ENCODE assay signal across 16 cellular contexts in the genomic region with DNA sequence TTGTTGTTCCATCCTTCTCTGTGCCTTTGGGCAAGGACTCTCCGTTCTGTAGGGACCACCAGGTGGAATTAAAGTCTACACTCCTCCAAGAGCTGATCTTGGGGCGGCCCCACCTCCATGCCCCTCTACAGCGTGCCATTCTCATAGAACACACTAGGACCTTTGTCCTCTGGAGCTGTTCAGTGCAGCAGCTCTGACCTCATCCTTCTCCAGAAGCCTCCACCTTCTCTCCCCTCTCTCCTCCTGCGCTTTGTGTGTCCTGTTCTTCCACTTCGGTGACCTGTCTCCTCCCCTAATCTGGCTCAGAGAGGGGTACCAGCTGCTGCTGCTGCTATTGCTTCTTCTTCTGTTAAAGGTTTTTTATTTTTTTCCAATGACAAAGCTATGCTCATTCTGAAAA. TPM values are rescaled to one million over a fixed set of nuclear protein-coding genes. Genes with fewer than 3 reads are reported as not detected.
DNase-seq lines count a peak whose midpoint lies in the region; ATAC-seq, FAIRE-seq and TF ChIP-seq lines count a peak whose summit lies in the region.
"Had no signal": no experiment of that assay in that cellular context is flagged by ENCODE, and none has a peak within 500 bp of the region (broad histone marks: within the 10 kb centered on the region; RNA-seq: fewer than 3 reads in every experiment).

No MANE protein-coding gene starts in this region.

- no peak overlapping the region for H3K4ac ChIP-seq in H1 (replicated peaks; ENCODE audit: insufficient read length, low read depth, low read length)

- peak overlapping the region in 3 of 4 experiments; percentile 29 to 82 (median 32); a peak in 4 of 8 replicates for H3K4me3 ChIP-seq in H1 (ENCODE audit: extremely low read depth in 1 of 4, insufficient read depth in 2 of 4, low read depth in 3 of 4, low read length in 4 of 4)

- H3K9me3 Mint-ChIP-seq in activated CD8-positive, alpha-beta T cell treated with anti-CD3 and anti-CD28 coated beads for 36 hours = no peaks in the 10 kb centered on the region
- H3K9me3 Mint-ChIP-seq in activated CD8-positive, alpha-beta T cell treated with anti-CD3 and anti-CD28 coated beads, Interleukin-2, amount 10 ng/mL, durations not matched to agents 7 days and 5 days (ENCODE audit: insufficient read depth) = peaks cover 4% of the 10 kb centered on the region
- H3K9me3 Mint-ChIP-seq in progenitor cell of endocrine pancreas (ENCODE audit: low read depth) = no peaks in the 10 kb centered on the region

- H3K4me2 ChIP-seq in H1 (ENCODE audit: insufficient read depth in 1 of 2, low read depth in 2 of 2, low read length in 2 of 2) = peak overlapping the region; percentile 69 to 95

- H2AFZ ChIP-seq in H1 (ENCODE audit: low read length) = no peak overlapping the region

- no peaks in the 10 kb centered on the region for H3K36me3 ChIP-seq in H1 (ENCODE audit: control insufficient read depth in 2 of 4, insufficient read depth in 4 of 4, low read length in 3 of 4)

- H2BK12ac ChIP-seq in H1 (ENCODE audit: low read depth, low read length) = no peak overlapping the region

- no peak overlapping the region for H3K9ac ChIP-seq in H1 (replicated peaks in 1 of 4; ENCODE audit: extremely low read depth in 1 of 4, low read depth in 3 of 4, low read length in 3 of 4)

- POLR2A ChIA-PET in activated CD8-positive, alpha-beta T cell treated with anti-CD3 and anti-CD28 coated beads for 36 hours (lab: Charles Lee) = interaction anchor here (0.6 to 2.0 kb wide), 2 partner anchors 23 to 31 kb away, joined by 3 to 7 read pairs; no protein-coding TSS in a partner anchor
- POLR2A ChIA-PET in activated CD8-positive, alpha-beta T cell treated with anti-CD3 and anti-CD28 coated beads, Interleukin-2, amount 10 ng/mL, durations not matched to agents 7 days and 5 days (lab: Charles Lee) = no interaction called here
- POLR2A ChIA-PET in H1 (lab: Charles Lee; ENCODE audit: partially characterized antibody) = interaction anchor here (1.3 kb wide), 1 partner anchor 25 kb away, joined by 3 read pairs; no protein-coding TSS in a partner anchor

- no peak overlapping the region for H3K56ac ChIP-seq in H1 (replicated peaks; ENCODE audit: insufficient read length, low read depth, low read length)

- no peak for DNase-seq in activated CD8-positive, alpha-beta T cell treated with anti-CD3 and anti-CD28 coated beads for 36 hours
- DNase-seq in activated CD8-positive, alpha-beta T cell treated with anti-CD3 and anti-CD28 coated beads, Interleukin-2, amount 10 ng/mL, durations not matched to agents 7 days and 5 days = no peak
- DNase-seq in NCI-H2171 treated with DMSO at 0.1 percent for 48 hours (lab: John Stamatoyannopoulos, UW) (peak; percentile 74), H1 (ENCODE audit: low read depth in 1 of 2, low spot score in 2 of 2) (no peak), progenitor cell of endocrine pancreas (ENCODE audit: low spot score, unreplicated experiment) (no peak), kidney glomerular epithelial cell (lab: John Stamatoyannopoulos, UW) (no peak), GOT3 (lab: John Stamatoyannopoulos, UW) (no peak), NK-92 (lab: John Stamatoyannopoulos, UW; ENCODE audit: unreplicated experiment) (no peak)
- DNase-seq: erythroblast; GDM1; KBM-7; stimulated activated naive CD4-positive, alpha-beta T cell had no signal

- no peak for ATAC-seq in activated CD8-positive, alpha-beta T cell treated with anti-CD3 and anti-CD28 coated beads for 36 hours
- ATAC-seq in activated CD8-positive, alpha-beta T cell treated with anti-CD3 and anti-CD28 coated beads, Interleukin-2, amount 10 ng/mL, durations not matched to agents 7 days and 5 days = no peak

- no peak overlapping the region for H2BK120ac ChIP-seq in H1 (replicated peaks; ENCODE audit: low read depth, low read length)

- H3K79me1 ChIP-seq in H1 (ENCODE audit: low read depth, low read length) = no peaks in the 10 kb centered on the region

- no peak for TF ChIP-seq EP300 in H1 (IDR thresholded peaks at IDR 0.05; ENCODE audit: borderline replicate concordance in 1 of 2, low read depth in 2 of 2, low read length in 2 of 2)

- H3K9me3 ChIP-seq in H1 (ENCODE audit: insufficient read depth in 2 of 2, low read depth in 1 of 2, low read length in 1 of 2) = no peaks in the 10 kb centered on the region; a peak in 1 of 4 replicates

- peak overlapping the region; percentile 89 for H3K4me3 Mint-ChIP-seq in activated CD8-positive, alpha-beta T cell treated with anti-CD3 and anti-CD28 coated beads for 36 hours
- H3K4me3 Mint-ChIP-seq in activated CD8-positive, alpha-beta T cell treated with anti-CD3 and anti-CD28 coated beads, Interleukin-2, amount 10 ng/mL, durations not matched to agents 7 days and 5 days = no peak overlapping the region
- peak overlapping the region; percentile 84 for H3K4me3 Mint-ChIP-seq in progenitor cell of endocrine pancreas (ENCODE audit: low read depth)

- no peak overlapping the region for H3K23ac ChIP-seq in H1 (ENCODE audit: insufficient read length)

- H2AK5ac ChIP-seq in H1 (ENCODE audit: low read depth, low read length) = no peak overlapping the region

- peaks cover 14% of the 10 kb centered on the region for H3K23me2 ChIP-seq in H1 (ENCODE audit: low read depth, low read length)

- H3K36me3 Mint-ChIP-seq in activated CD8-positive, alpha-beta T cell treated with anti-CD3 and anti-CD28 coated beads for 36 hours (ENCODE audit: low read depth) = peaks cover 7% of the 10 kb centered on the region
- H3K36me3 Mint-ChIP-seq in activated CD8-positive, alpha-beta T cell treated with anti-CD3 and anti-CD28 coated beads, Interleukin-2, amount 10 ng/mL, durations not matched to agents 7 days and 5 days (ENCODE audit: low read depth) = peaks cover 17% of the 10 kb centered on the region
- no peaks in the 10 kb centered on the region for H3K36me3 Mint-ChIP-seq in progenitor cell of endocrine pancreas (ENCODE audit: insufficient read depth)

- peaks cover 6 to 35% (median 31%) of the 10 kb centered on the region in 4 experiments for H3K27me3 ChIP-seq in H1 (replicated peaks in 1 of 4; ENCODE audit: control insufficient read depth in 3 of 4, extremely low read depth in 1 of 4, insufficient read depth in 3 of 4, low read length in 3 of 4)

- H4K20me1 ChIP-seq in H1 (replicated peaks in 1 of 2; ENCODE audit: control insufficient read depth in 1 of 2, insufficient read depth in 2 of 2, low read length in 2 of 2) = peaks cover 7 to 15% of the 10 kb centered on the region in 2 experiments

- TF ChIP-seq CTCF in activated CD8-positive, alpha-beta T cell treated with anti-CD3 and anti-CD28 coated beads for 36 hours (IDR thresholded peaks at IDR 0.05) = no peak
- TF ChIP-seq CTCF in H1 (IDR thresholded peaks at IDR 0.05; ENCODE audit: control extremely low read depth in 1 of 3, insufficient read depth in 1 of 3, low read depth in 1 of 3, low read length in 3 of 3) = no peak
- no peak for TF ChIP-seq CTCF in progenitor cell of endocrine pancreas (IDR thresholded peaks at IDR 0.05; ENCODE audit: unreplicated experiment)

- H3K18ac ChIP-seq in H1 (ENCODE audit: extremely low read depth, low read length) = no peak overlapping the region

- TF ChIP-seq POLR2A in H1 (IDR thresholded peaks at IDR 0.05; ENCODE audit: control extremely low read depth in 1 of 2, low read depth in 2 of 2, low read length in 2 of 2) = no peak

- FAIRE-seq in H1 (lab: Jason Lieb, UNC) = no peak

- H3K4me1 ChIP-seq in H1 (replicated peaks in 1 of 4; ENCODE audit: control insufficient read depth in 3 of 4, insufficient read depth in 4 of 4, low read length in 3 of 4) = peaks cover 7 to 24% (median 12%) of the 10 kb centered on the region in 4 experiments

- H3K4me1 Mint-ChIP-seq in activated CD8-positive, alpha-beta T cell treated with anti-CD3 and anti-CD28 coated beads for 36 hours (ENCODE audit: low read depth) = peaks cover 29% of the 10 kb centered on the region
- peaks cover 31% of the 10 kb centered on the region for H3K4me1 Mint-ChIP-seq in activated CD8-positive, alpha-beta T cell treated with anti-CD3 and anti-CD28 coated beads, Interleukin-2, amount 10 ng/mL, durations not matched to agents 7 days and 5 days (ENCODE audit: low read depth)
- H3K4me1 Mint-ChIP-seq in progenitor cell of endocrine pancreas (ENCODE audit: low read depth) = peaks cover 42% of the 10 kb centered on the region

- CTCF ChIA-PET in activated CD8-positive, alpha-beta T cell treated with anti-CD3 and anti-CD28 coated beads for 36 hours (lab: Charles Lee) = interaction anchor here (1.0 to 1.6 kb wide), 3 partner anchors 9 to 56 kb away, joined by 3 read pairs; no protein-coding TSS in a partner anchor
- CTCF ChIA-PET in activated CD8-positive, alpha-beta T cell treated with anti-CD3 and anti-CD28 coated beads, Interleukin-2, amount 10 ng/mL, durations not matched to agents 7 days and 5 days (lab: Charles Lee) = interaction anchor here (1.6 to 2.5 kb wide), 3 partner anchors 25 to 151 kb away, joined by 3 to 9 read pairs (median 7); no protein-coding TSS in a partner anchor
- CTCF ChIA-PET in H1 (lab: Charles Lee; ENCODE audit: partially characterized antibody) = interaction anchor here (1.4 to 4.2 kb wide), 2 partner anchors 25 to 34 kb away, joined by 4 to 32 read pairs; no protein-coding TSS in a partner anchor

- H2BK20ac ChIP-seq in H1 (ENCODE audit: low read length) = no peak overlapping the region

- intact Hi-C loops in activated CD8-positive, alpha-beta T cell treated with anti-CD3 and anti-CD28 coated beads for 36 hours (cut with micrococcal nuclease) = no loop called here

- H2BK15ac ChIP-seq in H1 (ENCODE audit: low read length) = no peak overlapping the region

- 11% methylated on average over 5 of the region's 5 CpGs; no CpG with 5 or more reads in 1 of the 2 experiments for WGBS in H1 (ENCODE audit: extremely low coverage in 1 of 2, insufficient coverage in 1 of 2, insufficient read length in 1 of 2, insufficient replicate concordance in 2 of 2, low coverage in 1 of 2, low lambda C conversion rate in 2 of 2, missing lambda C conversion rate in 1 of 2), 2 experiments

- H3K14ac ChIP-seq in H1 (ENCODE audit: insufficient read length) = no peak overlapping the region

- H4K91ac ChIP-seq in H1 (replicated peaks; ENCODE audit: insufficient read length, low read length) = no peak overlapping the region

- peaks cover 0 to 18% of the 10 kb centered on the region in 2 experiments; a peak in 2 of 4 replicates for H3K79me2 ChIP-seq in H1 (ENCODE audit: control insufficient read depth in 1 of 2, insufficient read depth in 2 of 2, low read length in 2 of 2)

- no peak overlapping the region for H2BK5ac ChIP-seq in H1 (ENCODE audit: low read depth, low read length)

- H4K5ac ChIP-seq in H1 (ENCODE audit: insufficient read length, low read depth, low read length) = no peak overlapping the region

- no peak overlapping the region for H3K27ac ChIP-seq in H1 (ENCODE audit: low read depth, low read length)
- H3K27ac ChIP-seq: SK-N-MC had no signal

- no peak overlapping the region for H3K27ac Mint-ChIP-seq in activated CD8-positive, alpha-beta T cell treated with anti-CD3 and anti-CD28 coated beads for 36 hours
- no peak overlapping the region for H3K27ac Mint-ChIP-seq in activated CD8-positive, alpha-beta T cell treated with anti-CD3 and anti-CD28 coated beads, Interleukin-2, amount 10 ng/mL, durations not matched to agents 7 days and 5 days
- H3K27ac Mint-ChIP-seq in progenitor cell of endocrine pancreas = peak overlapping the region; percentile 87

- H4K8ac ChIP-seq in H1 (ENCODE audit: extremely low read depth, insufficient read depth, low read length) = no peak overlapping the region

- no peaks in the 10 kb centered on the region for H3K27me3 Mint-ChIP-seq in activated CD8-positive, alpha-beta T cell treated with anti-CD3 and anti-CD28 coated beads for 36 hours
- peaks cover 18% of the 10 kb centered on the region for H3K27me3 Mint-ChIP-seq in activated CD8-positive, alpha-beta T cell treated with anti-CD3 and anti-CD28 coated beads, Interleukin-2, amount 10 ng/mL, durations not matched to agents 7 days and 5 days (ENCODE audit: low read depth)
- H3K27me3 Mint-ChIP-seq in progenitor cell of endocrine pancreas = no peaks in the 10 kb centered on the region

- no peak for TF ChIP-seq RAD21 in H1 (IDR thresholded peaks at IDR 0.05 in 1 of 2, conservative IDR thresholded peaks at IDR 0.05 in 1 of 2; ENCODE audit: low read depth in 2 of 2, low read length in 2 of 2)

RNA-seq across cellular contexts. Expression of gene MACROH2A1, which starts 1.8 kb away (rescaled TPM):
- 100 to 1,000 TPM; 170 to 179 TPM for total RNA-seq in activated CD8-positive, alpha-beta T cell treated with anti-CD3 and anti-CD28 coated beads for 36 hours
- 100 to 1,000 TPM; 328 to 332 TPM for total RNA-seq in activated CD8-positive, alpha-beta T cell treated with anti-CD3 and anti-CD28 coated beads, Interleukin-2, amount 10 ng/mL, durations not matched to agents 7 days and 5 days
- total RNA-seq in H1 (2021; fragmentation: NEBNext Ultra II Directional; extraction: Animal tissue kit (Norgen Biotek cat#: 25700)) = 92.3 and 102 TPM in 2 replicates
- polyA plus RNA-seq in H1 (2011; rRNA removed) = 55.1 and 60.0 TPM in 2 replicates
- polyA plus RNA-seq in H1 (2011; cell fraction: cytosol; rRNA removed) = 78.9 TPM
- 95.4 TPM for polyA plus RNA-seq in H1 (2011; cell fraction: nucleus; rRNA removed)
- polyA plus RNA-seq in H1 (2012, experiment 1 of 2) = 93.5 to 118 TPM (median 108 TPM) in 4 replicates
- 69.7 TPM for polyA plus RNA-seq in H1 (2012, experiment 2 of 2)
- 90.7 TPM for polyA plus RNA-seq in H1 (2013, experiment 1 of 2)
- 89.3 TPM for polyA plus RNA-seq in H1 (2013, experiment 2 of 2)
- polyA minus RNA-seq in H1 (2011; rRNA and poly(A)+ RNA removed) = 51.3 and 63.5 TPM in 2 replicates
- 26.9 TPM for polyA minus RNA-seq in H1 (2011; cell fraction: cytosol; rRNA and poly(A)+ RNA removed)
- 69.4 TPM for polyA minus RNA-seq in H1 (2011; cell fraction: nucleus; rRNA and poly(A)+ RNA removed)
- 311 and 319 TPM in 2 replicates for total RNA-seq in progenitor cell of endocrine pancreas

RNA-seq across cellular contexts. Expression of gene DCANP1, which starts 46.3 kb away (rescaled TPM):
- not detected for total RNA-seq in activated CD8-positive, alpha-beta T cell treated with anti-CD3 and anti-CD28 coated beads for 36 hours
- not detected for total RNA-seq in activated CD8-positive, alpha-beta T cell treated with anti-CD3 and anti-CD28 coated beads, Interleukin-2, amount 10 ng/mL, durations not matched to agents 7 days and 5 days
- total RNA-seq in H1 (2021; fragmentation: NEBNext Ultra II Directional; extraction: Animal tissue kit (Norgen Biotek cat#: 25700)) = not detected in 2 replicates
- polyA plus RNA-seq in H1 (2011; rRNA removed) = not detected in 2 replicates
- not detected for polyA plus RNA-seq in H1 (2011; cell fraction: cytosol; rRNA removed)
- polyA plus RNA-seq in H1 (2011; cell fraction: nucleus; rRNA removed) = not detected
- polyA plus RNA-seq in H1 (2012, experiment 1 of 2) = not detected in 4 replicates
- polyA plus RNA-seq in H1 (2012, experiment 2 of 2) = not detected
- not detected for polyA plus RNA-seq in H1 (2013, experiment 1 of 2)
- polyA plus RNA-seq in H1 (2013, experiment 2 of 2) = not detected
- not detected in 2 replicates for polyA minus RNA-seq in H1 (2011; rRNA and poly(A)+ RNA removed)
- polyA minus RNA-seq in H1 (2011; cell fraction: cytosol; rRNA and poly(A)+ RNA removed) = not detected
- polyA minus RNA-seq in H1 (2011; cell fraction: nucleus; rRNA and poly(A)+ RNA removed) = not detected
- not detected in 2 replicates for total RNA-seq in progenitor cell of endocrine pancreas
- total RNA-seq: NCI-H460 had no signal
- polyA plus RNA-seq: AG04450, neural cell had no signal

RNA-seq across cellular contexts. Expression of gene TIFAB, which starts 51.3 kb away (rescaled TPM):
- not detected for total RNA-seq in activated CD8-positive, alpha-beta T cell treated with anti-CD3 and anti-CD28 coated beads for 36 hours
- not detected for total RNA-seq in activated CD8-positive, alpha-beta T cell treated with anti-CD3 and anti-CD28 coated beads, Interleukin-2, amount 10 ng/mL, durations not matched to agents 7 days and 5 days
- total RNA-seq in H1 (2021; fragmentation: NEBNext Ultra II Directional; extraction: Animal tissue kit (Norgen Biotek cat#: 25700)) = not detected in 2 replicates
- not detected in 2 replicates for polyA plus RNA-seq in H1 (2011; rRNA removed)
- not detected for polyA plus RNA-seq in H1 (2011; cell fraction: cytosol; rRNA removed)
- not detected for polyA plus RNA-seq in H1 (2011; cell fraction: nucleus; rRNA removed)
- not detected in 4 replicates for polyA plus RNA-seq in H1 (2012, experiment 1 of 2)
- polyA plus RNA-seq in H1 (2012, experiment 2 of 2) = not detected
- polyA plus RNA-seq in H1 (2013, experiment 1 of 2) = not detected
- polyA plus RNA-seq in H1 (2013, experiment 2 of 2) = not detected
- not detected in 2 replicates for polyA minus RNA-seq in H1 (2011; rRNA and poly(A)+ RNA removed)
- not detected for polyA minus RNA-seq in H1 (2011; cell fraction: cytosol; rRNA and poly(A)+ RNA removed)
- polyA minus RNA-seq in H1 (2011; cell fraction: nucleus; rRNA and poly(A)+ RNA removed) = not detected
- total RNA-seq in progenitor cell of endocrine pancreas = not detected in 2 replicates
- total RNA-seq: NCI-H460 had no signal
- polyA plus RNA-seq: AG04450, neural cell had no signal
